8 cellular contexts compared by ENCODE assay signal in the genomic region with DNA sequence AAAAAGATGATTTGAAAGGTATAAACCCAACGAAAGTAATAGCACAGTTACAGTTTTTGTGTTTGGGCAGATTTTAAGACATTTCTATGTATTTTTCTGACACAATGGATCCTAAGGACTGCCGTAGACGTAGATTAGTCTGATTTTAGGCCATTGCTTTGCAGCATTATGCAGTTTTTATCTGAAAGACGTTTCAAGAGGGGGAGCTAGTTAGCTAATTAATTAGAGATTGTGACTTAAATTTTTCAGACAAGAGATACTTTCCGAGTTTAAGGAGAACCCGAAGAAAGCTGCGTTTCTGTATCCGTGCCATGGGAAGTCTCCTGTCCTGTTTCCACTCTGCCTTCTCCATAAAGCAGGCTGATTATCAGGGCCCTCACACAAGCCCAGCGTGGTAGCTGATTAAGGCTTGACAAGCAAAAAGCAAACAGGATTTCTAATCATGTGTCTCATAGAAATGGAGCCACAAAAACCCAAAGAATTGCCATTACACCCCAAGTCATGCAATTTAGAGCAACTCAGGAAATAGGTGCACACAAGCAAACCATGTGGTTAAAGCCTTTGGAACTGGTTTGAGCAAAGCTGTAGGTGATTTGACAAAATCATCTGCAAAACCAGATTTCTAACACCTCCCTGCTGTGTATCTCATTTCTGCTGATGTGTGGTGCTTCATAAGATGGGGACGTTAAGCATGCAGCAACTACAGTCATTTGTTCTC.
DNase-seq lines count a peak whose midpoint lies in the region; ATAC-seq and TF ChIP-seq lines count a peak whose summit lies in the region.

No MANE protein-coding gene starts in this region.

- H3K79me1 ChIP-seq in trophoblast cell (ENCODE audit: low read length): no peaks in the 10 kb centered on the region

- no peaks in the 10 kb centered on the region for H3K27me3 ChIP-seq in fibroblast of lung (ENCODE audit: control insufficient read depth, insufficient read depth, low read length)
- H3K27me3 ChIP-seq in trophoblast cell (ENCODE audit: insufficient read depth, low read length): no peaks in the 10 kb centered on the region

- no peak overlapping the region for H3K9ac ChIP-seq in fibroblast of lung (ENCODE audit: insufficient read depth, low read length)
- H3K9ac ChIP-seq in trophoblast cell (ENCODE audit: low read length): no peak overlapping the region

- H3K4me3 ChIP-seq in fibroblast of lung (replicated peaks in 1 of 4; ENCODE audit: control extremely low read depth in 1 of 4, insufficient read depth in 1 of 4, low read depth in 3 of 4, low read length in 4 of 4): no peak overlapping the region
- no peak overlapping the region for H3K4me3 ChIP-seq in trophoblast cell (ENCODE audit: low read depth, low read length)

- H4K12ac ChIP-seq in trophoblast cell (ENCODE audit: low read depth, low read length): no peak overlapping the region

- peaks cover 35% of the 10 kb centered on the region for H3K36me3 Mint-ChIP-seq in activated T-cell treated with anti-CD3 and anti-CD28 coated beads, Interleukin-2, amount 50 U/mL, for 24 hours (ENCODE audit: low read depth)

- peak; percentile 48 for ATAC-seq in stimulated activated naive CD8-positive, alpha-beta T cell treated with anti-CD3 and anti-CD28 coated beads, Interleukin-15, Interleukin-2, amounts not matched to agents 100 U/mL and 50 U/mL, for 24 hours

- H3K14ac ChIP-seq in trophoblast cell (ENCODE audit: low read length): no peak overlapping the region

- H3K9me3 Mint-ChIP-seq in activated T-cell treated with anti-CD3 and anti-CD28 coated beads, Interleukin-2, amount 50 U/mL, for 24 hours: no peaks in the 10 kb centered on the region

- H3K27me3 Mint-ChIP-seq in activated T-cell treated with anti-CD3 and anti-CD28 coated beads, Interleukin-2, amount 50 U/mL, for 24 hours: no peaks in the 10 kb centered on the region

- no peaks in the 10 kb centered on the region for H3K9me3 ChIP-seq in fibroblast of lung (ENCODE audit: control insufficient read depth, insufficient read depth, low read depth, low read length)
- no peaks in the 10 kb centered on the region for H3K9me3 ChIP-seq in trophoblast cell (ENCODE audit: insufficient read depth, low read depth, low read length)

- peak overlapping the region; percentile 76 for H3K4me3 Mint-ChIP-seq in activated T-cell treated with anti-CD3 and anti-CD28 coated beads, Interleukin-2, amount 50 U/mL, for 24 hours

- H3K27ac ChIP-seq in fibroblast of lung (ENCODE audit: insufficient read depth, low read length) (no peak overlapping the region), trophoblast cell (ENCODE audit: low read depth, low read length) (no peak overlapping the region)

- no peak overlapping the region for H4K8ac ChIP-seq in trophoblast cell (ENCODE audit: low read depth, low read length)

- H3K18ac ChIP-seq in trophoblast cell (ENCODE audit: low read length): no peak overlapping the region

- H4K91ac ChIP-seq in trophoblast cell (ENCODE audit: low read depth, low read length): no peak overlapping the region

- no peaks in the 10 kb centered on the region for H3K36me3 ChIP-seq in fibroblast of lung (ENCODE audit: control insufficient read depth, insufficient read depth, low read length)
- H3K36me3 ChIP-seq in trophoblast cell (ENCODE audit: control insufficient read depth in 1 of 2, insufficient read depth in 2 of 2, low read length in 2 of 2): no peaks in the 10 kb centered on the region

- no peak overlapping the region for H3K23ac ChIP-seq in trophoblast cell (ENCODE audit: low read length)

- H2AK5ac ChIP-seq in trophoblast cell (ENCODE audit: low read length): no peak overlapping the region

- peaks cover 51% of the 10 kb centered on the region for H3K4me1 Mint-ChIP-seq in activated T-cell treated with anti-CD3 and anti-CD28 coated beads, Interleukin-2, amount 50 U/mL, for 24 hours (ENCODE audit: low read depth)

- H3K79me2 ChIP-seq in fibroblast of lung (ENCODE audit: control insufficient read depth, insufficient read depth, low read length) (no peaks in the 10 kb centered on the region), trophoblast cell (ENCODE audit: control insufficient read depth, insufficient read depth, low read length, poor library complexity) (no peaks in the 10 kb centered on the region)

- H3K27ac Mint-ChIP-seq in activated T-cell treated with anti-CD3 and anti-CD28 coated beads, Interleukin-2, amount 50 U/mL, for 24 hours: peak overlapping the region; percentile 85

- no peaks in the 10 kb centered on the region for H4K20me1 ChIP-seq in fibroblast of lung (ENCODE audit: control insufficient read depth, extremely low read depth, insufficient read depth, low read length)

- H3K4me1 ChIP-seq in fibroblast of lung (ENCODE audit: control insufficient read depth, extremely low read depth, insufficient read depth, low read length) (no peaks in the 10 kb centered on the region), trophoblast cell (ENCODE audit: control insufficient read depth in 1 of 2, insufficient read depth in 2 of 2, low read length in 2 of 2) (no peaks in the 10 kb centered on the region)

- no peak overlapping the region for H2BK120ac ChIP-seq in trophoblast cell (ENCODE audit: insufficient read depth, low read length, poor library complexity)

- WGBS in trophoblast cell (ENCODE audit: extremely low coverage, insufficient coverage, insufficient read length): no CpG with 5 or more reads among the region's 10 CpGs

- no peak overlapping the region for H2BK12ac ChIP-seq in trophoblast cell (ENCODE audit: low read length)

- H2BK5ac ChIP-seq in trophoblast cell (ENCODE audit: low read depth, low read length, poor library complexity): no peak overlapping the region

- H3K4me2 ChIP-seq in fibroblast of lung (ENCODE audit: extremely low read depth, insufficient read depth, low read length) (no peak overlapping the region), trophoblast cell (ENCODE audit: low read length) (no peak overlapping the region)

- H2AFZ ChIP-seq in fibroblast of lung (ENCODE audit: low read length) (no peak overlapping the region), trophoblast cell (ENCODE audit: insufficient read depth, low read length, poor library complexity) (no peak overlapping the region)

- DNase-seq in activated T-cell treated with anti-CD3 and anti-CD28 coated beads, Interleukin-2, amount 50 U/mL, for 24 hours: no peak
- DNase-seq in activated T-cell treated with anti-CD3 and anti-CD28 coated beads, Interleukin-2, amount 50 U/mL, for 1 hour: no peak
- DNase-seq in RPMI8226 (peak; percentile 10), fibroblast of lung (ENCODE audit: low read depth in 2 of 2) (peak in 1 of 2 donors; percentile 62), NCI-H1048 (lab: John Stamatoyannopoulos, UW) (no peak), trophoblast cell (no peak)
- DNase-seq in stimulated activated naive CD8-positive, alpha-beta T cell treated with anti-CD3 and anti-CD28 coated beads, Interleukin-15, Interleukin-2, amounts not matched to agents 100 U/mL and 50 U/mL, for 24 hours: no peak
- DNase-seq in effector CD4-positive, alpha-beta T cell: no peak

- H3K4ac ChIP-seq in trophoblast cell (ENCODE audit: low read depth, low read length): no peak overlapping the region

- TF ChIP-seq CTCF in fibroblast of lung (conservative IDR thresholded peaks at IDR 0.05 in 1 of 2, IDR thresholded peaks at IDR 0.05 in 1 of 2; ENCODE audit: low read depth in 1 of 2, low read length in 2 of 2): peak; percentile 6 to 28
